8 cellular contexts compared by ENCODE assay signal in the genomic region with DNA sequence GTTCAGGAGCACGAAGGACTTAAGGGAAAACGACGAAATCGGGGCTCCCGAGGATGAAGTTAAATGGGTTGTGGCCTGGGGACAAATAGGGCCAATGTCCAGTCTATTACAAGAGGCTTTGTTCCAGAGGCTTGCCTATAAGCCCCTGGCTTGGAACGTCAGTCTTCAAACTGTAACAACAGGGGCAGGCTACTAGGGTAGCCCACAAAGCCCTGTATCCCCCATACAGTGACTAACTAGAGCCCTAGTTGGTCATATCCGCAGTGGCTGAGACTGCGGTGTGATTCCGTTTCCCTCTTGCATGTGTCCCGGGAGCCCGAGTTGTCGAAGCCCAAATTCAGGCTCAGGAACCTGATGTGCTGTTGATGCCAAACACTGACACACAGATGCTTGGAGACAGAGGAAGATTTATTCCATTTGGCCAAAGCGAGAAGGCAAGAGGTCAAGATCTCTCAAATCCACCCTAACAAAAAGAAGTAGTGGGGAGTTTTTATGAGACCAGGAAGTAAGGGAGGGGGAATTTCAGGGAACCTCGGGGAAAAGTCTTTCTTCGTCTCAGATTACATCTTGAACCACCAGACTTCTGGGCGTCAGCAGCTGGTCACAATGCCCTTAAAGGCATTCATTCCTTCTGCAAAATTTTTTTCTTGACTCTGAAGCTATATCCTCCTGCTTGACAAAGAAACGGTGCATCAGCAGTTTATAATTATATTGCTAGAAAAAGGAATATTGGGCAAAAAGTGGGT. TPM values are rescaled to one million over a fixed set of nuclear protein-coding genes. Genes with fewer than 3 reads are reported as not detected.
DNase-seq lines count a peak whose midpoint lies in the region; ATAC-seq and TF ChIP-seq lines count a peak whose summit lies in the region.

No MANE protein-coding gene starts in this region.

- peaks cover 70% of the 10 kb centered on the region for H3K4me1 Mint-ChIP-seq in activated CD4-positive, alpha-beta T cell treated with anti-CD3 and anti-CD28 coated beads, Interleukin-2, amount 10 ng/mL, durations not matched to agents 24 days and 14 days

- H3K27ac Mint-ChIP-seq in activated CD4-positive, alpha-beta T cell treated with anti-CD3 and anti-CD28 coated beads, Interleukin-2, amount 10 ng/mL, durations not matched to agents 24 days and 14 days: peak overlapping the region; percentile 94

- no peak for TF ChIP-seq CTCF in liver (IDR thresholded peaks at IDR 0.05; ENCODE audit: low read depth, low read length, missing input control)

- intact Hi-C loops in activated CD4-positive, alpha-beta T cell treated with anti-CD3 and anti-CD28 coated beads, Interleukin-2, amount 10 ng/mL, durations not matched to agents 24 days and 14 days (cut with micrococcal nuclease): loop anchor here (1.0 to 10.0 kb wide), 10 partner anchors 69 to 561 kb away; a partner anchor contains a TSS

- no peak for TF ChIP-seq RAD21 in liver (IDR thresholded peaks at IDR 0.05)

- 17% methylated on average over 17 of the region's 17 CpGs for WGBS in liver

- no peaks in the 10 kb centered on the region for H3K9me3 ChIP-seq in liver (ENCODE audit: control insufficient read depth in 4 of 4, low read length in 3 of 4)

- H3K36me3 Mint-ChIP-seq in activated CD4-positive, alpha-beta T cell treated with anti-CD3 and anti-CD28 coated beads, Interleukin-2, amount 10 ng/mL, durations not matched to agents 24 days and 14 days (ENCODE audit: low read depth): peaks cover 34% of the 10 kb centered on the region

- H3K9me3 Mint-ChIP-seq in activated CD4-positive, alpha-beta T cell treated with anti-CD3 and anti-CD28 coated beads, Interleukin-2, amount 10 ng/mL, durations not matched to agents 24 days and 14 days: no peaks in the 10 kb centered on the region

- peak; percentile 40 for DNase-seq in G401 (ENCODE audit: low spot score)
- peak; percentile 42 for DNase-seq in Jurkat, Clone E6-1 (ENCODE audit: low read depth, low spot score)
- peak; percentile 84 for DNase-seq in activated CD4-positive, alpha-beta T cell treated with anti-CD3 and anti-CD28 coated beads, Interleukin-2, amount 10 ng/mL, durations not matched to agents 24 days and 14 days
- peak; percentile 72 for DNase-seq in dermis blood vessel endothelial cell
- peak in 2 of 3 experiments; percentile 20 to 26 for DNase-seq in stimulated activated CD4-positive, alpha-beta T cell treated with anti-CD3 and anti-CD28 coated beads, TNF-alpha, amount 100 ng/mL, for 4 hours (ENCODE audit: low read depth in 3 of 3)
- DNase-seq in NCI-H526 (lab: John Stamatoyannopoulos, UW): no peak

- ATAC-seq in GM18511 (IDR thresholded peaks at IDR 0.05; ENCODE audit: unreplicated experiment): no peak

- H3K27ac ChIP-seq in liver (ENCODE audit: low read depth in 1 of 2, low read length in 2 of 2): peak overlapping the region; percentile 95

- peak overlapping the region; percentile 88 for H3K4me3 ChIP-seq in Jurkat, Clone E6-1 (ENCODE audit: low read length)
- peak overlapping the region; percentile 60 to 93 (median 89) for H3K4me3 ChIP-seq in liver (ENCODE audit: low read depth in 1 of 3, low read length in 3 of 3)

- no peaks in the 10 kb centered on the region for H3K27me3 Mint-ChIP-seq in activated CD4-positive, alpha-beta T cell treated with anti-CD3 and anti-CD28 coated beads, Interleukin-2, amount 10 ng/mL, durations not matched to agents 24 days and 14 days

- H3K4me3 Mint-ChIP-seq in activated CD4-positive, alpha-beta T cell treated with anti-CD3 and anti-CD28 coated beads, Interleukin-2, amount 10 ng/mL, durations not matched to agents 24 days and 14 days: peak overlapping the region; percentile 93

- in situ Hi-C loops in G401 (cut with HindIII; ENCODE audit: low sequenced_read_pairs): no loop called here

- peaks cover 3 to 20% (median 7%) of the 10 kb centered on the region in 4 donors for H3K4me1 ChIP-seq in liver (ENCODE audit: control insufficient read depth in 4 of 4, insufficient read depth in 4 of 4, low read length in 3 of 4)

- H3K36me3 ChIP-seq in liver (ENCODE audit: control insufficient read depth in 4 of 4, insufficient read depth in 3 of 4, low read depth in 1 of 4, low read length in 3 of 4): no peaks in the 10 kb centered on the region

- H3K27me3 ChIP-seq in liver (ENCODE audit: control insufficient read depth in 4 of 4, insufficient read depth in 4 of 4, low read length in 3 of 4): no peaks in the 10 kb centered on the region

- peak overlapping the region; percentile 90 to 96 for H3K9ac ChIP-seq in liver (ENCODE audit: low read depth in 1 of 2, low read length in 2 of 2)

TF ChIP-seq in liver, 16 proteins besides CTCF, POLR2A, EP300 and RAD21:
- TF ChIP-seq EGR1 (IDR thresholded peaks at IDR 0.05; ENCODE audit: low read depth in 2 of 2): no peak
- TF ChIP-seq FOXA1 (IDR thresholded peaks at IDR 0.05): no peak
- no peak for TF ChIP-seq HNF4G (IDR thresholded peaks at IDR 0.05)
- TF ChIP-seq JUND (IDR thresholded peaks at IDR 0.05): no peak
- TF ChIP-seq, protein P1, sequence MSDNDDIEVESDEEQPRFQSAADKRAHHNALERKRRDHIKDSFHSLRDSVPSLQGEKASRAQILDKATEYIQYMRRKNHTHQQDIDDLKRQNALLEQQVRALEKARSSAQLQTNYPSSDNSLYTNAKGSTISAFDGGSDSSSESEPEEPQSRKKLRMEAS (IDR thresholded peaks at IDR 0.05): no peak
- no peak for TF ChIP-seq NR2F2 (IDR thresholded peaks at IDR 0.05)
- no peak for TF ChIP-seq FOXA2 (IDR thresholded peaks at IDR 0.05)
- TF ChIP-seq HNF4A (conservative IDR thresholded peaks at IDR 0.05): no peak
- no peak for TF ChIP-seq TAF1 (conservative IDR thresholded peaks at IDR 0.05)
- TF ChIP-seq, protein P2, sequence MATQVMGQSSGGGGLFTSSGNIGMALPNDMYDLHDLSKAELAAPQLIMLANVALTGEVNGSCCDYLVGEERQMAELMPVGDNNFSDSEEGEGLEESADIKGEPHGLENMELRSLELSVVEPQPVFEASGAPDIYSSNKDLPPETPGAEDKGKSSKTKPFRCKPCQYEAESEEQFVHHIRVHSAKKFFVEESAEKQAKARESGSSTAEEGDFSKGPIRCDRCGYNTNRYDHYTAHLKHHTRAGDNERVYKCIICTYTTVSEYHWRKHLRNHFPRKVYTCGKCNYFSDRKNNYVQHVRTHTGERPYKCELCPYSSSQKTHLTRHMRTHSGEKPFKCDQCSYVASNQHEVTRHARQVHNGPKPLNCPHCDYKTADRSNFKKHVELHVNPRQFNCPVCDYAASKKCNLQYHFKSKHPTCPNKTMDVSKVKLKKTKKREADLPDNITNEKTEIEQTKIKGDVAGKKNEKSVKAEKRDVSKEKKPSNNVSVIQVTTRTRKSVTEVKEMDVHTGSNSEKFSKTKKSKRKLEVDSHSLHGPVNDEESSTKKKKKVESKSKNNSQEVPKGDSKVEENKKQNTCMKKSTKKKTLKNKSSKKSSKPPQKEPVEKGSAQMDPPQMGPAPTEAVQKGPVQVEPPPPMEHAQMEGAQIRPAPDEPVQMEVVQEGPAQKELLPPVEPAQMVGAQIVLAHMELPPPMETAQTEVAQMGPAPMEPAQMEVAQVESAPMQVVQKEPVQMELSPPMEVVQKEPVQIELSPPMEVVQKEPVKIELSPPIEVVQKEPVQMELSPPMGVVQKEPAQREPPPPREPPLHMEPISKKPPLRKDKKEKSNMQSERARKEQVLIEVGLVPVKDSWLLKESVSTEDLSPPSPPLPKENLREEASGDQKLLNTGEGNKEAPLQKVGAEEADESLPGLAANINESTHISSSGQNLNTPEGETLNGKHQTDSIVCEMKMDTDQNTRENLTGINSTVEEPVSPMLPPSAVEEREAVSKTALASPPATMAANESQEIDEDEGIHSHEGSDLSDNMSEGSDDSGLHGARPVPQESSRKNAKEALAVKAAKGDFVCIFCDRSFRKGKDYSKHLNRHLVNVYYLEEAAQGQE (IDR thresholded peaks at IDR 0.05): no peak
- TF ChIP-seq RXRA (IDR thresholded peaks at IDR 0.05): no peak
- TF ChIP-seq YY1 (IDR thresholded peaks at IDR 0.05): no peak
- TF ChIP-seq GABPA (IDR thresholded peaks at IDR 0.05 in 1 of 2, conservative IDR thresholded peaks at IDR 0.05 in 1 of 2): no peak
- TF ChIP-seq, protein P3, sequence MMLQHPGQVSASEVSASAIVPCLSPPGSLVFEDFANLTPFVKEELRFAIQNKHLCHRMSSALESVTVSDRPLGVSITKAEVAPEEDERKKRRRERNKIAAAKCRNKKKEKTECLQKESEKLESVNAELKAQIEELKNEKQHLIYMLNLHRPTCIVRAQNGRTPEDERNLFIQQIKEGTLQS (IDR thresholded peaks at IDR 0.05): no peak
- TF ChIP-seq, protein P4, sequence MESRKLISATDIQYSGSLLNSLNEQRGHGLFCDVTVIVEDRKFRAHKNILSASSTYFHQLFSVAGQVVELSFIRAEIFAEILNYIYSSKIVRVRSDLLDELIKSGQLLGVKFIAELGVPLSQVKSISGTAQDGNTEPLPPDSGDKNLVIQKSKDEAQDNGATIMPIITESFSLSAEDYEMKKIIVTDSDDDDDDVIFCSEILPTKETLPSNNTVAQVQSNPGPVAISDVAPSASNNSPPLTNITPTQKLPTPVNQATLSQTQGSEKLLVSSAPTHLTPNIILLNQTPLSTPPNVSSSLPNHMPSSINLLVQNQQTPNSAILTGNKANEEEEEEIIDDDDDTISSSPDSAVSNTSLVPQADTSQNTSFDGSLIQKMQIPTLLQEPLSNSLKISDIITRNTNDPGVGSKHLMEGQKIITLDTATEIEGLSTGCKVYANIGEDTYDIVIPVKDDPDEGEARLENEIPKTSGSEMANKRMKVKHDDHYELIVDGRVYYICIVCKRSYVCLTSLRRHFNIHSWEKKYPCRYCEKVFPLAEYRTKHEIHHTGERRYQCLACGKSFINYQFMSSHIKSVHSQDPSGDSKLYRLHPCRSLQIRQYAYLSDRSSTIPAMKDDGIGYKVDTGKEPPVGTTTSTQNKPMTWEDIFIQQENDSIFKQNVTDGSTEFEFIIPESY (IDR thresholded peaks at IDR 0.05): no peak
- no peak for TF ChIP-seq SP1 (IDR thresholded peaks at IDR 0.05)
TF ChIP-seq in liver: peak in this region for 0.

RNA-seq across cellular contexts. Expression of a gene that starts 0.8 kb away (rescaled TPM):
- 0.06 and 0.54 TPM in 2 replicates for total RNA-seq in G401 (2014; rRNA removed; shearing (Covaris generic))
- polyA plus RNA-seq in Jurkat, Clone E6-1 (2012; ENCODE audit: insufficient read depth, insufficient read length): 7.8 TPM
- total RNA-seq in activated CD4-positive, alpha-beta T cell treated with anti-CD3 and anti-CD28 coated beads, Interleukin-2, amount 10 ng/mL, durations not matched to agents 24 days and 14 days: 6.9 and 8.9 TPM in 2 replicates
- total RNA-seq in dermis blood vessel endothelial cell (40.8 and 68.0 TPM in 2 replicates), liver (1 to 10 TPM; 4.2 to 7.8 TPM)
- polyA plus RNA-seq in liver: 1 to 10 TPM; 1.9 to 2.6 TPM

RNA-seq across cellular contexts. Expression of a gene that starts 49.4 kb away (rescaled TPM):
- not detected in 2 replicates for total RNA-seq in G401 (2014; rRNA removed; shearing (Covaris generic))
- not detected for polyA plus RNA-seq in Jurkat, Clone E6-1 (2012; ENCODE audit: insufficient read depth, insufficient read length)
- total RNA-seq in activated CD4-positive, alpha-beta T cell treated with anti-CD3 and anti-CD28 coated beads, Interleukin-2, amount 10 ng/mL, durations not matched to agents 24 days and 14 days: 0.09 TPM in 1 of 2 replicates, not detected in the other
- not detected in 2 replicates for total RNA-seq in dermis blood vessel endothelial cell
- not detected for total RNA-seq in liver
- polyA plus RNA-seq in liver: not detected

Comparison
In these comparisons a context has a peak if more than half of its experiments do, and no peak if none do; other contexts are left out.
1. DNase-seq: peak in G401 (single experiment), Jurkat, Clone E6-1 (single experiment), activated CD4-positive, alpha-beta T cell treated with anti-CD3 and anti-CD28 coated beads, Interleukin-2, amount 10 ng/mL, durations not matched to agents 24 days and 14 days (single experiment), dermis blood vessel endothelial cell (single experiment) and stimulated activated CD4-positive, alpha-beta T cell treated with anti-CD3 and anti-CD28 coated beads, TNF-alpha, amount 100 ng/mL, for 4 hours (2 of 3); none in NCI-H526 (0 of 2).